In genomic region chr7:80392229-80393169, GRCh38 we compare ENCODE assay signal across 8 cellular contexts.
DNase-seq lines count a peak whose midpoint lies in the region; ATAC-seq, FAIRE-seq and TF ChIP-seq lines count a peak whose summit lies in the region.

No MANE protein-coding gene starts in this region.

- FAIRE-seq in A549 (lab: Jason Lieb, UNC) (peak; percentile 70), H54 (lab: Jason Lieb, UNC) (peak; percentile 82)

- TF ChIP-seq POLR2A in A549 (IDR thresholded peaks at IDR 0.05; ENCODE audit: low read length) (no peak), H54 (IDR thresholded peaks at IDR 0.05; ENCODE audit: low read depth, low read length) (no peak), gastroesophageal sphincter (IDR thresholded peaks at IDR 0.05) (no peak)

- H3K4me3 ChIP-seq in A549 (no peak overlapping the region), gastroesophageal sphincter (no peak overlapping the region)

- H3K9me3 ChIP-seq in A549 (no peaks in the 10 kb centered on the region), gastroesophageal sphincter (no peaks in the 10 kb centered on the region)

- peaks cover 11% of the 10 kb centered on the region for H3K4me1 Mint-ChIP-seq in type B pancreatic cell (ENCODE audit: unreplicated experiment)
- H3K4me1 Mint-ChIP-seq in stimulated activated naive CD8-positive, alpha-beta T cell treated with anti-CD3 and anti-CD28 coated beads, Interleukin-15, amount 100 ng/mL, for 72 hours = no peaks in the 10 kb centered on the region

- POLR2A ChIA-PET in A549 (lab: Yijun Ruan, JAX) (interaction anchor here (1.2 kb wide), 1 partner anchor 258 kb away, joined by 4 read pairs; the partner anchor contains the start of gene GNAI1), RWPE1 (lab: Yijun Ruan, JAX; ENCODE audit: low non-redundant PET) (no interaction called here)

- no peak overlapping the region for H3K27ac Mint-ChIP-seq in type B pancreatic cell
- no peak overlapping the region for H3K27ac Mint-ChIP-seq in stimulated activated naive CD8-positive, alpha-beta T cell treated with anti-CD3 and anti-CD28 coated beads, Interleukin-15, amount 100 ng/mL, for 72 hours

- no peak overlapping the region for H3K4me3 Mint-ChIP-seq in type B pancreatic cell
- H3K4me3 Mint-ChIP-seq in stimulated activated naive CD8-positive, alpha-beta T cell treated with anti-CD3 and anti-CD28 coated beads, Interleukin-15, amount 100 ng/mL, for 72 hours = no peak overlapping the region

- H3K27me3 Mint-ChIP-seq in type B pancreatic cell = no peaks in the 10 kb centered on the region
- H3K27me3 Mint-ChIP-seq in stimulated activated naive CD8-positive, alpha-beta T cell treated with anti-CD3 and anti-CD28 coated beads, Interleukin-15, amount 100 ng/mL, for 72 hours = no peaks in the 10 kb centered on the region

- no peaks in the 10 kb centered on the region for H3K27me3 ChIP-seq in gastroesophageal sphincter

- H3K27ac ChIP-seq in A549 = no peak overlapping the region
- no peak overlapping the region for H3K27ac ChIP-seq in RWPE1
- H3K27ac ChIP-seq in gastroesophageal sphincter = no peak overlapping the region

- peak; percentile 70 to 77 for TF ChIP-seq RAD21 in A549 (conservative IDR thresholded peaks at IDR 0.05 in 1 of 2, IDR thresholded peaks at IDR 0.05 in 1 of 2)

- WGBS in A549 (ENCODE audit: missing lambda C conversion rate) = 41% methylated on average over 4 of the region's 4 CpGs
- WGBS in gastroesophageal sphincter (ENCODE audit: low coverage in 1 of 2), 2 donors = 74 to 82% methylated on average over 2 to 4 of the region's 4 CpGs

- CTCF ChIA-PET in A549 (lab: Yijun Ruan, JAX) = interaction anchor here (0.7 to 5.2 kb wide), 20 partner anchors 10 to 345 kb away, joined by 3 to 37 read pairs (median 4); partner anchors contain the start of gene GNAI1
- CTCF ChIA-PET in RWPE1 (lab: Yijun Ruan, JAX) = interaction anchor here (0.5 to 1.3 kb wide), 12 partner anchors 8 to 1398 kb away, joined by 3 to 5 read pairs (median 3); no protein-coding TSS in a partner anchor

- H3K4me2 ChIP-seq in A549 = no peak overlapping the region

- H3K4me1 ChIP-seq in A549 (no peaks in the 10 kb centered on the region), gastroesophageal sphincter (peaks cover 0 to 12% (median 0%) of the 10 kb centered on the region in 3 donors)

- no peaks in the 10 kb centered on the region for H3K36me3 Mint-ChIP-seq in type B pancreatic cell

- TF ChIP-seq CTCF in A549 (IDR thresholded peaks at IDR 0.05) (peak; percentile 70), RWPE1 (conservative IDR thresholded peaks at IDR 0.05; ENCODE audit: low read depth) (peak; percentile 84), gastroesophageal sphincter (IDR thresholded peaks at IDR 0.05) (peak; percentile 45 to 69 (median 64)), type B pancreatic cell (conservative IDR thresholded peaks at IDR 0.05) (peak; percentile 78)

- ATAC-seq in A549 (peak in 1 of 2 experiments; percentile 61; a peak in 3 of 6 replicates), gastroesophageal sphincter (no peak), HG02763 (IDR thresholded peaks at IDR 0.05; ENCODE audit: unreplicated experiment) (no peak)
- no peak for ATAC-seq in stimulated activated naive CD8-positive, alpha-beta T cell treated with anti-CD3 and anti-CD28 coated beads, Interleukin-15, amount 100 ng/mL, for 72 hours

- DNase-seq in A549 (ENCODE audit: low read depth in 1 of 2, low spot score in 1 of 2) (peak; percentile 3 to 36), H54 (ENCODE audit: insufficient read length, low spot score) (no peak), RWPE1 (ENCODE audit: low spot score) (peak; percentile 18), type B pancreatic cell (ENCODE audit: extremely low spot score, unreplicated experiment) (no peak)
- no peak for DNase-seq in activated naive CD4-positive, alpha-beta T cell treated with Interleukin-2 at 50 U/mL for 16 hours
- DNase-seq in stimulated activated naive CD8-positive, alpha-beta T cell treated with anti-CD3 and anti-CD28 coated beads, Interleukin-15, amount 100 ng/mL, for 72 hours = no peak

- H3K9me3 Mint-ChIP-seq in type B pancreatic cell = no peaks in the 10 kb centered on the region
- H3K9me3 Mint-ChIP-seq in stimulated activated naive CD8-positive, alpha-beta T cell treated with anti-CD3 and anti-CD28 coated beads, Interleukin-15, amount 100 ng/mL, for 72 hours = no peaks in the 10 kb centered on the region

- no peak for TF ChIP-seq EP300 in A549 (IDR thresholded peaks at IDR 0.05)
- no peak for TF ChIP-seq EP300 in gastroesophageal sphincter (IDR thresholded peaks at IDR 0.05)

- H3K36me3 ChIP-seq in gastroesophageal sphincter = no peaks in the 10 kb centered on the region

TF ChIP-seq in A549, 52 proteins besides CTCF, POLR2A, EP300 and RAD21:
- peak; percentile 91 for TF ChIP-seq SMC3 (IDR thresholded peaks at IDR 0.05)
- TF ChIP-seq FOXS1 (CRISPR knock-in tag; IDR thresholded peaks at IDR 0.05) = no peak
TF ChIP-seq in A549: peak in this region for 1.

Comparison
In these comparisons a context has a peak if more than half of its experiments do, and no peak if none do; other contexts are left out.
1. DNase-seq: peak in A549 (2 of 2) and RWPE1 (single experiment); none in H54 (single experiment), type B pancreatic cell (single experiment), activated naive CD4-positive, alpha-beta T cell treated with Interleukin-2 at 50 U/mL for 16 hours (single experiment) and stimulated activated naive CD8-positive, alpha-beta T cell treated with anti-CD3 and anti-CD28 coated beads, Interleukin-15, amount 100 ng/mL, for 72 hours (0 of 2).
2. Peak in every context shown above with its lines, with median percentiles within 50 percentile points of each other: CTCF ChIP-seq.